ENCODE assay signal across 8 cellular contexts in the genomic region with DNA sequence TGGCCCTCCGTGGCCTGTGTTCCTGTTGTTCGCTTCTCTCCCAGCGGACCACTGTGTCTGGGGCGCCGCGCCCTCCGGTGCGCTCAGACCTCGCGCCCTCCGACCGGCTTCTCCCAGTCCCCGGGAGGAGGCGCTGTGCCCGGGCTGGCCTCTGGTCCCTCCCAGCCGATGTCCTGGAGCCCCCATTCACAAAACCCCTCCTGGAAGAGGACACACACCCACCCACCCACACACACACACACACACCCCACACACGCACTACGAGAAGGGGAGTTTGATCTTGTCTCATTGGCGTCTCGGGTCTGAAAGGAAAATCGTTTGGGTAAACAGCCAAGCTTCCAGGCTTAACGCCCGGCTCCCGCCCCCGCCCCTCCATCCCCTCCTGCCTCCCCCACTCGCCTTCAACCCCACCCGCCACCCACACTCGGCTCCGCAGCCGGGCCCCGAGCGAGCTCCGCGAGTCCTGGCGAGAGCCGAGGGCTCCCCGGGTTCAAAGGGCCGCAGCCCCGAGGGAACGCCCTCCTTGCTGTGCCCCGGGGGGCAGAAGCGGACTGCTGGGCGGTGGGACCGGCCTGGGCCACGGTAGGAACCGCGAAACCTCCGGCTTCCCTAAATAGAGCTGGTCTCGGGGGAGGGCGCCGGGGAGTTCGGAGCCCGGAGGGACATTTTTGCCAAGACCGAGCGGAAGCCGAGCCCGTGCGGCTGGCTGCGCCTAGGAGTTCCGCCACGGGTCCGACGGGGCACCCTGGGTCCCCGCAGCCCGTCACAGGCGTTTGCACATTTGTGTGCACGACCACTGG. TPM values are rescaled to one million over a fixed set of nuclear protein-coding genes. Genes with fewer than 3 reads are reported as not detected.
A peak's percentile ranks its signal among the peaks of the same experiment; 100 is the strongest.
DNase-seq lines count a peak whose midpoint lies in the region; ATAC-seq and TF ChIP-seq lines count a peak whose summit lies in the region.

No MANE protein-coding gene starts in this region.

- H3K4me3 ChIP-seq in ectodermal cell (ENCODE audit: insufficient read depth, low read depth, low read length) (peak overlapping the region; percentile 45), lung (peak overlapping the region; percentile 44), urinary bladder (ENCODE audit: low read depth, low read length) (peak overlapping the region; percentile 48)

- H3K36me3 ChIP-seq in ectodermal cell (ENCODE audit: control insufficient read depth, insufficient read depth, low read length) = peaks cover 4% of the 10 kb centered on the region
- peaks cover 0 to 4% of the 10 kb centered on the region in 2 donors for H3K36me3 ChIP-seq in lung (ENCODE audit: control insufficient read depth in 2 of 2, insufficient read depth in 2 of 2, low read length in 2 of 2)
- no peaks in the 10 kb centered on the region for H3K36me3 ChIP-seq in urinary bladder (ENCODE audit: insufficient read depth)

- TF ChIP-seq CTCF in lung (IDR thresholded peaks at IDR 0.05; ENCODE audit: control extremely low read depth, extremely low read depth) = no peak

- H3K9me3 ChIP-seq in ectodermal cell (ENCODE audit: control insufficient read depth, low read length) (no peaks in the 10 kb centered on the region), lung (ENCODE audit: control insufficient read depth in 2 of 2, insufficient read depth in 1 of 2, low read length in 1 of 2) (no peaks in the 10 kb centered on the region)

- H3K27ac ChIP-seq in ectodermal cell (ENCODE audit: insufficient read depth, low read depth, low read length, poor library complexity, severe bottlenecking) = no peak overlapping the region
- H3K27ac ChIP-seq in lung (ENCODE audit: low read depth in 1 of 2, low read length in 1 of 2) = peak overlapping the region; percentile 69 to 90
- H3K27ac ChIP-seq in urinary bladder (ENCODE audit: low read depth) = peak overlapping the region; percentile 87

- DNase-seq in DMS 273 (lab: John Stamatoyannopoulos, UW; ENCODE audit: unreplicated experiment) (peak; percentile 4), DMS 273 treated with DMSO at 0.1 percent for 48 hours (lab: John Stamatoyannopoulos, UW) (no peak), lung (ENCODE audit: low spot score) (no peak), T1000 (lab: John Stamatoyannopoulos, UW) (no peak)

- no peak for ATAC-seq in lung (ENCODE audit: insufficient read depth, low FRiP score)
- no peak for ATAC-seq in HG02970 (IDR thresholded peaks at IDR 0.05; ENCODE audit: low FRiP score, unreplicated experiment)
- no peak for ATAC-seq in GM18873 (IDR thresholded peaks at IDR 0.05; ENCODE audit: low FRiP score, unreplicated experiment)

- peaks cover 100% of the 10 kb centered on the region for H3K27me3 ChIP-seq in ectodermal cell (ENCODE audit: control insufficient read depth, insufficient read depth, low read length, poor library complexity, severe bottlenecking)
- no peaks in the 10 kb centered on the region for H3K27me3 ChIP-seq in lung (ENCODE audit: control insufficient read depth, insufficient read depth)

- WGBS in ectodermal cell, 2 experiments = 0% methylated on average over 65 to 66 of the region's 67 CpGs
- WGBS in lung, 2 donors = 5 to 8% methylated on average over 59 to 67 of the region's 67 CpGs
- 8% methylated on average over 67 of the region's 67 CpGs for WGBS in urinary bladder

- peaks cover 72% of the 10 kb centered on the region for H3K4me1 ChIP-seq in ectodermal cell (ENCODE audit: control insufficient read depth, insufficient read depth, low read length)
- peaks cover 0 to 14% of the 10 kb centered on the region in 2 donors for H3K4me1 ChIP-seq in lung (ENCODE audit: control insufficient read depth in 2 of 2, insufficient read depth in 2 of 2, low read length in 2 of 2)
- H3K4me1 ChIP-seq in urinary bladder (ENCODE audit: insufficient read depth) = no peaks in the 10 kb centered on the region

RNA-seq across cellular contexts. Expression of gene NR2F2, which starts 23.6 kb away (rescaled TPM):
- 101 TPM for polyA plus RNA-seq in ectodermal cell (2013, experiment 1 of 4)
- polyA plus RNA-seq in ectodermal cell (2013, experiment 2 of 4) = 117 TPM
- 80.0 TPM for polyA plus RNA-seq in ectodermal cell (2013, experiment 3 of 4)
- 97.4 TPM for polyA plus RNA-seq in ectodermal cell (2013, experiment 4 of 4)
- 10 to 100 TPM; 41.9 to 73.5 TPM for total RNA-seq in lung
- polyA plus RNA-seq in lung = 10 to 100 TPM; 15.0 to 28.9 TPM
- 28.0 TPM for total RNA-seq in urinary bladder
- polyA plus RNA-seq in urinary bladder = 66.2 TPM
